Comparison of ENCODE assay signal across 13 cellular contexts in the genomic region with DNA sequence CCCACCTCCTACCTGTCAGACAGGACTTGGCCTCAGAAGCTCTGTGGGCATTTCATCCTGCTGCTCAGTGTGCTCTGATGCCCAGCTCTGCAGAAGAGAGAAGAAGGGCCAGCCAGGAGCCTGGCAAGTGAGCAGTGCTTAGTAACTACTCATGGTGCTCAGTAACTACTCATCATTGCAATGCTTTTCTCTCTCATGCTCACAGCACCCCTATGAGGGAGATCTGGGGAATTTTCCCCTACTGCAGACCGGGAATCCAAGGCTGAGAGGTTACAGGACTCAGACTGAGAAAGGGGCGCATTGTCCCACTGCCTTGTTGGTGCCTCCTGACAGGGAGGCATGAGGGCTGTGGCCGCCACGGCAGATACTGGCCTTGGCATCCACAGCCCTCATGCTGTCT.
A peak's percentile ranks its signal among the peaks of the same experiment; 100 is the strongest.
DNase-seq lines count a peak whose midpoint lies in the region; ATAC-seq and TF ChIP-seq lines count a peak whose summit lies in the region.
"Had no signal": no experiment of that assay in that cellular context is flagged by ENCODE, and none has a peak within 500 bp of the region (broad histone marks: within the 10 kb centered on the region; RNA-seq: fewer than 3 reads in every experiment).

No MANE protein-coding gene starts in this region.

- TF ChIP-seq CTCF in IMR-90 (conservative IDR thresholded peaks at IDR 0.05; ENCODE audit: low read depth, low read length) (peak; percentile 63), GM10266 (IDR thresholded peaks at IDR 0.05; ENCODE audit: control insufficient read depth, insufficient read depth, low read depth, missing control alignments) (no peak)

- peaks cover 10% of the 10 kb centered on the region for H3K27me3 ChIP-seq in IMR-90 (ENCODE audit: control insufficient read depth, insufficient read depth, low read length)
- H3K27me3 ChIP-seq in aorta (ENCODE audit: control insufficient read depth in 1 of 2, insufficient read depth in 2 of 2, low read length in 1 of 2): no peaks in the 10 kb centered on the region

- H4K20me1 ChIP-seq in IMR-90 (ENCODE audit: insufficient read depth, low read length): no peaks in the 10 kb centered on the region

- no peak overlapping the region for H2BK120ac ChIP-seq in IMR-90 (ENCODE audit: low read depth, low read length)

- H4K91ac ChIP-seq in IMR-90 (ENCODE audit: insufficient read depth, low read depth, low read length): no peak overlapping the region

- no peak overlapping the region for H3K4me2 ChIP-seq in IMR-90 (ENCODE audit: low read depth, low read length)

- H2BK20ac ChIP-seq in IMR-90 (ENCODE audit: low read depth, low read length): no peak overlapping the region

- H3K4me3 ChIP-seq in IMR-90 (ENCODE audit: insufficient read depth, low read depth, low read length) (no peak overlapping the region), aorta (ENCODE audit: low read length in 2 of 2) (no peak overlapping the region)

- in situ Hi-C loops in IMR-90 (cut with MboI; ENCODE audit: low sequenced_read_pairs): no loop called here

- no peak overlapping the region for H3K9ac ChIP-seq in IMR-90 (ENCODE audit: low read depth, low read length)

- H3K4ac ChIP-seq in IMR-90 (ENCODE audit: low read depth, low read length): no peak overlapping the region

- no peak overlapping the region for H2BK5ac ChIP-seq in IMR-90 (ENCODE audit: low read depth, low read length, poor library complexity, severe bottlenecking)

- ATAC-seq in IMR-90 (ENCODE audit: low read depth): peak; percentile 46; the same call in 1 of the 2 replicates
- no peak for ATAC-seq in GM21367 (IDR thresholded peaks at IDR 0.05; ENCODE audit: unreplicated experiment)
- no peak for ATAC-seq in aorta (ENCODE audit: low FRiP score)

- no TSS peak for BruUV-seq in IMR-90 (replicated peaks; lab: Mats Ljungman, UMichigan)

- H4K8ac ChIP-seq in IMR-90 (ENCODE audit: low read depth in 2 of 2, low read length in 2 of 2): no peak overlapping the region

- H3K36me3 ChIP-seq in IMR-90 (ENCODE audit: control insufficient read depth, insufficient read depth, low read length): no peaks in the 10 kb centered on the region
- no peaks in the 10 kb centered on the region for H3K36me3 ChIP-seq in aorta (ENCODE audit: control insufficient read depth in 1 of 2, insufficient read depth in 2 of 2, low read length in 1 of 2)

- no peak overlapping the region for H2AFZ ChIP-seq in IMR-90 (replicated peaks; ENCODE audit: low read length, poor library complexity)

- H3K79me1 ChIP-seq in IMR-90 (ENCODE audit: low read depth in 1 of 2, low read length in 2 of 2): no peaks in the 10 kb centered on the region

- H3K18ac ChIP-seq in IMR-90 (ENCODE audit: low read depth, low read length): no peak overlapping the region

- no peak overlapping the region for H3K23ac ChIP-seq in IMR-90 (ENCODE audit: low read depth, low read length)

- no peak overlapping the region for H4K5ac ChIP-seq in IMR-90 (ENCODE audit: low read depth, low read length)

- intact Hi-C loops in IMR-90 (cut with micrococcal nuclease) (no loop called here), aorta (cut with DNase I) (loop anchor here in 1 of 2 donors (5.0 kb wide), 1 partner anchor 124 kb away; no protein-coding TSS in a partner anchor)

- no peak for TF ChIP-seq POLR2A in IMR-90 (IDR thresholded peaks at IDR 0.05; ENCODE audit: low read depth, low read length)

- H2BK15ac ChIP-seq in IMR-90 (ENCODE audit: low read depth, low read length): no peak overlapping the region

- WGBS in IMR-90 (ENCODE audit: extremely low coverage in 2 of 2, insufficient read length in 1 of 2), 2 experiments: 100% methylated on average over 1 of the region's 4 CpGs; no CpG with 5 or more reads in 1 of the 2 experiments
- WGBS in aorta, 2 donors: 52 to 61% methylated on average over 4 of the region's 4 CpGs

- POLR2A ChIA-PET in IMR-90 (lab: Charles Lee; ENCODE audit: unreplicated experiment): interaction anchor here (0.6 kb wide), 1 partner anchor 478 kb away, joined by 3 read pairs; the partner anchor contains the start of gene FOXL1

- dilution Hi-C loops in IMR-90 (cut with HindIII; ENCODE audit: low sequenced_read_pairs, unreplicated experiment): no loop called here

- CTCF ChIA-PET in IMR-90 (lab: Yijun Ruan, JAX): interaction anchor here (0.5 kb wide), 1 partner anchor 121 kb away, joined by 4 read pairs; no protein-coding TSS in a partner anchor

- peak; percentile 71 for DNase-seq in AG08396 (ENCODE audit: low spot score)
- peak; percentile 60 for DNase-seq in IMR-90
- peak; percentile 42 for DNase-seq in dermis blood vessel endothelial cell
- peak; percentile 16 for DNase-seq in kidney glomerular epithelial cell (lab: John Stamatoyannopoulos, UW)
- DNase-seq in GM10266 (ENCODE audit: extremely low spot score): no peak
- no peak for DNase-seq in stimulated activated CD4-positive, alpha-beta T cell treated with anti-CD3 and anti-CD28 coated beads, Interleukin-2, amount 100 ng/mL, for 48 hours
- DNase-seq in aorta: no peak
- DNase-seq: amygdala, GDM1, kidney, NCI-H1048 had no signal

- no peaks in the 10 kb centered on the region; the same call in 1 of the 2 replicates for H3K4me1 ChIP-seq in IMR-90 (ENCODE audit: control insufficient read depth, insufficient read depth, low read length)
- no peaks in the 10 kb centered on the region for H3K4me1 ChIP-seq in aorta (ENCODE audit: control insufficient read depth in 1 of 2, insufficient read depth in 2 of 2, low read length in 2 of 2)

- H3K14ac ChIP-seq in IMR-90 (replicated peaks; ENCODE audit: low read depth, low read length): no peak overlapping the region

- no peak overlapping the region for H2AK5ac ChIP-seq in IMR-90 (ENCODE audit: low read depth, low read length)

- H2AK9ac ChIP-seq in IMR-90 (replicated peaks; ENCODE audit: low read depth, low read length, poor library complexity): peak overlapping the region; percentile 29

- H3K56ac ChIP-seq in IMR-90 (ENCODE audit: extremely low read depth, insufficient read depth, low read length): no peak overlapping the region

- peak; percentile 73 for TF ChIP-seq RAD21 in IMR-90 (IDR thresholded peaks at IDR 0.05; ENCODE audit: low read length)

- H3K9me3 ChIP-seq in IMR-90 (ENCODE audit: control insufficient read depth, insufficient read depth, low read length) (peaks cover 3% of the 10 kb centered on the region; the same call in 1 of the 2 replicates), aorta (ENCODE audit: control insufficient read depth, low read length) (peaks cover 2% of the 10 kb centered on the region)

- H3K27ac ChIP-seq in IMR-90 (ENCODE audit: insufficient read depth, low read length): no peak overlapping the region
- H3K27ac ChIP-seq in aorta (ENCODE audit: low read depth in 1 of 2, low read length in 2 of 2): no peak overlapping the region
- H3K27ac ChIP-seq: HL-60 had no signal

- H3K9me1 ChIP-seq in IMR-90 (ENCODE audit: insufficient read depth, low read length): no peaks in the 10 kb centered on the region

TF ChIP-seq in IMR-90, 13 proteins besides CTCF, POLR2A, EP300 and RAD21:
- TF ChIP-seq CEBPB (IDR thresholded peaks at IDR 0.05; ENCODE audit: low read depth, low read length) (no peak), SMC3 (IDR thresholded peaks at IDR 0.05; ENCODE audit: low read depth, low read length) (peak; percentile 70)
TF ChIP-seq in IMR-90: peak in this region for 1.

Comparison
In these comparisons a context has a peak if more than half of its experiments do, and no peak if none do; other contexts are left out.
1. DNase-seq: peak in AG08396 (single experiment), IMR-90 (single experiment), dermis blood vessel endothelial cell (single experiment) and kidney glomerular epithelial cell (single experiment); none in GM10266 (single experiment), stimulated activated CD4-positive, alpha-beta T cell treated with anti-CD3 and anti-CD28 coated beads, Interleukin-2, amount 100 ng/mL, for 48 hours (0 of 2) and aorta (0 of 2).